ENCODE assay signal across 1 cellular context in genomic region chr2:112542123-112542973, GRCh38.
TF ChIP-seq lines count a peak whose summit lies in the region.

Gene POLR1B, plus strand, starts transcription at chr2:112542465. Its CDS starts 30 bp downstream, at chr2:112542495.

TF ChIP-seq in K562, 482 proteins besides CTCF, POLR2A, EP300 and RAD21 (continued from another document and continues in another):
- TF ChIP-seq RERE (CRISPR knock-in tag; IDR thresholded peaks at IDR 0.05; ENCODE audit: borderline replicate concordance) (no peak), RBM17 (IDR thresholded peaks at IDR 0.05; ENCODE audit: borderline replicate concordance, low read depth, low read length) (no peak), MBD1 (CRISPR knock-in tag; IDR thresholded peaks at IDR 0.05) (no peak), KLF13 (tag; IDR thresholded peaks at IDR 0.05; ENCODE audit: borderline replicate concordance, low read depth) (no peak), CSDE1 (IDR thresholded peaks at IDR 0.05) (no peak), ZFX (CRISPR knock-in tag; IDR thresholded peaks at IDR 0.05) (peak; percentile 93), ZNF23 (CRISPR knock-in tag; IDR thresholded peaks at IDR 0.05) (no peak), PYGO2 (tag; IDR thresholded peaks at IDR 0.05) (no peak), SMARCE1 (IDR thresholded peaks at IDR 0.05) (peak; percentile 11; the same call in 1 of the 2 replicates), MTA1 (IDR thresholded peaks at IDR 0.05; ENCODE audit: borderline replicate concordance) (peak; percentile 78), ZNF277 (CRISPR knock-in tag; IDR thresholded peaks at IDR 0.05; ENCODE audit: borderline replicate concordance) (no peak), HNRNPL (IDR thresholded peaks at IDR 0.05; ENCODE audit: low read depth, low read length) (no peak), CEBPG (CRISPR knock-in tag; IDR thresholded peaks at IDR 0.05) (0 out of 2 replicates have a peak, but pooled peaks have one; percentile 13), CEBPG (tag; conservative IDR thresholded peaks at IDR 0.05 in 1 of 2, IDR thresholded peaks at IDR 0.05 in 1 of 2) (no peak), USF2 (CRISPR knock-in tag; IDR thresholded peaks at IDR 0.05) (peak; percentile 91), PHB (CRISPR knock-in tag; IDR thresholded peaks at IDR 0.05) (no peak), ATF6 (CRISPR knock-in tag; IDR thresholded peaks at IDR 0.05) (peak; percentile 98), NR0B1 (IDR thresholded peaks at IDR 0.05; ENCODE audit: partially characterized antibody) (no peak), SMAD4 (CRISPR knock-in tag; conservative IDR thresholded peaks at IDR 0.05) (peak; percentile 39; the same call in 1 of the 2 replicates), STAT5A (IDR thresholded peaks at IDR 0.05; ENCODE audit: borderline replicate concordance, low read length) (no peak), ZBTB40 (IDR thresholded peaks at IDR 0.05) (peak; percentile 98), ZBTB40 (CRISPR knock-in tag; IDR thresholded peaks at IDR 0.05) (peak; percentile 39; the same call in 1 of the 2 replicates), YY1 (IDR thresholded peaks at IDR 0.05; ENCODE audit: borderline replicate concordance in 1 of 3, control insufficient read depth in 1 of 3, extremely low read depth in 1 of 3, insufficient read depth in 3 of 3, insufficient read length in 1 of 3, insufficient replicate concordance in 2 of 3, low read depth in 1 of 3, low read length in 2 of 3) (peak; percentile 12 to 65 (median 20)), NONO (IDR thresholded peaks at IDR 0.05; ENCODE audit: low read depth in 2 of 2, low read length in 1 of 2) (no peak), NR2F6 (CRISPR knock-in tag; IDR thresholded peaks at IDR 0.05) (no peak), NR2C2 (CRISPR knock-in tag; IDR thresholded peaks at IDR 0.05) (peak; percentile 88), NR2C2 (tag; IDR thresholded peaks at IDR 0.05) (peak; percentile 96), SMARCA5 (IDR thresholded peaks at IDR 0.05) (no peak), ZNF778 (CRISPR knock-in tag; IDR thresholded peaks at IDR 0.05) (no peak), POLR2H (tag; IDR thresholded peaks at IDR 0.05; ENCODE audit: low read depth) (no peak), PML (IDR thresholded peaks at IDR 0.05; ENCODE audit: low read length) (no peak), FOXP1 (CRISPR knock-in tag; IDR thresholded peaks at IDR 0.05) (peak; percentile 86), ELK1 (CRISPR knock-in tag; IDR thresholded peaks at IDR 0.05) (no peak), NELFE (IDR thresholded peaks at IDR 0.05; ENCODE audit: insufficient read depth, insufficient read length) (no peak), RCOR1 (IDR thresholded peaks at IDR 0.05; ENCODE audit: borderline replicate concordance in 1 of 2, low read depth in 2 of 2, low read length in 2 of 2) (no peak; a peak in 1 of 4 replicates), BRD4 (IDR thresholded peaks at IDR 0.05) (no peak)
